9 cellular contexts compared by ENCODE assay signal in genomic region chr5:59790399-59791130, GRCh38.
DNase-seq lines count a peak whose midpoint lies in the region; ATAC-seq and TF ChIP-seq lines count a peak whose summit lies in the region.
"Had no signal": no experiment of that assay in that cellular context is flagged by ENCODE, and none has a peak within 500 bp of the region (broad histone marks: within the 10 kb centered on the region; RNA-seq: fewer than 3 reads in every experiment).

No MANE protein-coding gene starts in this region.

- H3K9me3 ChIP-seq in mesenchymal stem cell (ENCODE audit: control insufficient read depth, low read length), result no peaks in the 10 kb centered on the region

- no peak for TF ChIP-seq CTCF in GM10248 (IDR thresholded peaks at IDR 0.05; ENCODE audit: control extremely low read depth, extremely low read depth, low read depth, missing control alignments)

- ATAC-seq in T-cell (replicated peaks in 1 of 4) (peak in 3 of 4 experiments; percentile 39 to 74 (median 70)), HG03135 (IDR thresholded peaks at IDR 0.05; ENCODE audit: unreplicated experiment) (no peak)

- 82% methylated on average over 11 of the region's 12 CpGs for WGBS in mesenchymal stem cell

- no peak overlapping the region for H2BK120ac ChIP-seq in mesenchymal stem cell (ENCODE audit: low read depth, low read length)

- H3K14ac ChIP-seq in mesenchymal stem cell (ENCODE audit: low read length in 2 of 2), result no peak overlapping the region

- DNase-seq in GM10248 (ENCODE audit: extremely low spot score) (peak; percentile 23), H7 (peak; percentile 19), T-cell (no peak), mesenchymal stem cell (no peak), NCI-H1105 treated with DMSO at 0.1 percent for 48 hours (lab: John Stamatoyannopoulos, UW) (no peak), ecto neural progenitor cell (ENCODE audit: low spot score) (no peak)
- no peak for DNase-seq in NK-92 treated with Interleukin-12 subunit alpha and Interleukin-12 subunit beta, amount 100 ng/mL, for 24 hours (lab: John Stamatoyannopoulos, UW)

- H3K23ac ChIP-seq in mesenchymal stem cell (ENCODE audit: low read length in 2 of 2), result no peak overlapping the region

- H3K27ac ChIP-seq in mesenchymal stem cell (ENCODE audit: low read length, poor library complexity, severe bottlenecking), result no peak overlapping the region

- no peak overlapping the region for H2BK12ac ChIP-seq in mesenchymal stem cell (ENCODE audit: low read length in 2 of 2)

- H3K27ac Mint-ChIP-seq in T-cell, result peak overlapping the region; percentile 69 to 85

- H3K4ac ChIP-seq in mesenchymal stem cell (ENCODE audit: low read depth in 1 of 2, low read length in 2 of 2), result no peak overlapping the region

- no peak overlapping the region for H2BK5ac ChIP-seq in mesenchymal stem cell (ENCODE audit: low read depth, low read length, poor library complexity, severe bottlenecking)

- H3K9ac ChIP-seq in mesenchymal stem cell (ENCODE audit: low read length), result peak overlapping the region; percentile 16

- H3K36me3 ChIP-seq in H7 (replicated peaks; ENCODE audit: control insufficient read depth, insufficient read depth, low read length) (no peaks in the 10 kb centered on the region), mesenchymal stem cell (ENCODE audit: control insufficient read depth in 1 of 2, insufficient read depth in 2 of 2, low read depth in 1 of 2, low read length in 2 of 2) (no peaks in the 10 kb centered on the region)

- H3K27me3 Mint-ChIP-seq in T-cell, result peaks cover 3 to 21% of the 10 kb centered on the region in 2 donors

- no peak overlapping the region for H3K4me2 ChIP-seq in mesenchymal stem cell (ENCODE audit: low read length, poor library complexity, severe bottlenecking)

- H3K4me1 Mint-ChIP-seq in T-cell, result peaks cover 10 to 15% (median 12%) of the 10 kb centered on the region in 3 donors

- CTCF ChIA-PET in GM10248 (lab: Yijun Ruan, JAX), result interaction anchor here (0.9 to 5.4 kb wide), 4 partner anchors 9 to 410 kb away, joined by 3 to 50 read pairs (median 10); no protein-coding TSS in a partner anchor
- CTCF ChIA-PET in T-cell (lab: Charles Lee), result no interaction called here

- H3K79me1 ChIP-seq in mesenchymal stem cell (replicated peaks; ENCODE audit: low read length, poor library complexity, severe bottlenecking), result no peaks in the 10 kb centered on the region

- no peaks in the 10 kb centered on the region for H3K36me3 Mint-ChIP-seq in T-cell

- no peak overlapping the region for H2BK15ac ChIP-seq in mesenchymal stem cell (ENCODE audit: low read depth, poor library complexity, severe bottlenecking)

- H4K8ac ChIP-seq in mesenchymal stem cell (ENCODE audit: low read length), result no peak overlapping the region

- POLR2A ChIA-PET in GM10248 (lab: Yijun Ruan, JAX) (no interaction called here), T-cell (lab: Charles Lee) (no interaction called here)

- H3K27me3 ChIP-seq in H7 (ENCODE audit: control insufficient read depth, insufficient read depth, low read length), result no peaks in the 10 kb centered on the region
- H3K27me3 ChIP-seq in mesenchymal stem cell (ENCODE audit: control insufficient read depth in 1 of 2, insufficient read depth in 1 of 2, low read length in 2 of 2), result peaks cover 0 to 5% of the 10 kb centered on the region in 2 experiments
- H3K27me3 ChIP-seq: dorsolateral prefrontal cortex had no signal

- H2AK5ac ChIP-seq in mesenchymal stem cell (ENCODE audit: low read length, severe bottlenecking), result no peak overlapping the region

- no peak overlapping the region for H3K18ac ChIP-seq in mesenchymal stem cell (ENCODE audit: low read depth in 1 of 2, low read length in 2 of 2)

- no peak overlapping the region for H2AFZ ChIP-seq in mesenchymal stem cell (ENCODE audit: low read depth, low read length)

- H3K9me3 Mint-ChIP-seq in T-cell, result no peaks in the 10 kb centered on the region

- H3K4me3 Mint-ChIP-seq in T-cell, result peak overlapping the region; percentile 37 to 45 (median 42)

- peaks cover 10% of the 10 kb centered on the region for H3K4me1 ChIP-seq in mesenchymal stem cell (ENCODE audit: control insufficient read depth, insufficient read depth, low read depth, low read length)

- H3K4me3 ChIP-seq in H7 (ENCODE audit: insufficient read depth, low read depth, low read length) (no peak overlapping the region), mesenchymal stem cell (ENCODE audit: insufficient read depth in 1 of 2, low read depth in 1 of 2, low read length in 2 of 2) (no peak overlapping the region)

- H4K91ac ChIP-seq in mesenchymal stem cell (ENCODE audit: low read length), result no peak overlapping the region

Comparison
In these comparisons a context has a peak if more than half of its experiments do, and no peak if none do; other contexts are left out.
1. DNase-seq: peak in GM10248 (single experiment) and H7 (single experiment); none in T-cell (0 of 34), mesenchymal stem cell (single experiment), NK-92 treated with Interleukin-12 subunit alpha and Interleukin-12 subunit beta, amount 100 ng/mL, for 24 hours (single experiment), NCI-H1105 treated with DMSO at 0.1 percent for 48 hours (single experiment) and ecto neural progenitor cell (single experiment).